20 cellular contexts compared by ENCODE assay signal in genomic region chr3:142098974-142099373, GRCh38. TPM values are rescaled to one million over a fixed set of nuclear protein-coding genes. Genes with fewer than 3 reads are reported as not detected.
A peak's percentile ranks its signal among the peaks of the same experiment; 100 is the strongest.
DNase-seq lines count a peak whose midpoint lies in the region; ATAC-seq and TF ChIP-seq lines count a peak whose summit lies in the region.
"Had no signal": no experiment of that assay in that cellular context is flagged by ENCODE, and none has a peak within 500 bp of the region (broad histone marks: within the 10 kb centered on the region; RNA-seq: fewer than 3 reads in every experiment).

No MANE protein-coding gene starts in this region.

- H3K27ac ChIP-seq in effector memory CD4-positive, alpha-beta T cell (ENCODE audit: insufficient read depth, low read length, poor library complexity, severe bottlenecking) = no peak overlapping the region
- H3K27ac ChIP-seq: neural progenitor cell, RWPE1, upper lobe of left lung had no signal

- no peaks in the 10 kb centered on the region for H3K9me3 Mint-ChIP-seq in activated T-cell treated with anti-CD3 and anti-CD28 coated beads, Interleukin-2, amount 50 U/mL, for 72 hours
- H3K9me3 Mint-ChIP-seq in stimulated activated naive B cell treated with anti-CD40 and anti-IgM and Interleukin-4, amounts not matched to agents 10 μg/mL and 1 μg/mL and 100 μg/mL, for 72 hours = no peaks in the 10 kb centered on the region
- H3K9me3 Mint-ChIP-seq: CD14-positive monocyte; neural progenitor cell; stimulated activated naive CD8-positive, alpha-beta T cell treated with anti-CD3 and anti-CD28 coated beads, Interleukin-15, Interleukin-2, amounts not matched to agents 100 ng/mL and 50 ng/mL, for 24 hours; WTC11 had no signal

- ATAC-seq in activated T-cell treated with anti-CD3 and anti-CD28 coated beads, Interleukin-2, amount 50 U/mL, for 72 hours (replicated peaks in 1 of 2) = peak; percentile 84 to 87
- ATAC-seq in stimulated activated naive B cell treated with anti-CD40 and anti-IgM and Interleukin-4, amounts not matched to agents 10 μg/mL and 1 μg/mL and 100 μg/mL, for 72 hours (replicated peaks) = peak; percentile 46 to 67
- ATAC-seq: left cardiac atrium, WTC11 had no signal

- H3K36me3 Mint-ChIP-seq in activated T-cell treated with anti-CD3 and anti-CD28 coated beads, Interleukin-2, amount 50 U/mL, for 72 hours (ENCODE audit: insufficient read depth in 2 of 2) = no peaks in the 10 kb centered on the region
- H3K36me3 Mint-ChIP-seq in stimulated activated naive B cell treated with anti-CD40 and anti-IgM and Interleukin-4, amounts not matched to agents 10 μg/mL and 1 μg/mL and 100 μg/mL, for 72 hours = no peaks in the 10 kb centered on the region
- H3K36me3 Mint-ChIP-seq: CD14-positive monocyte, WTC11 had no signal

- no peaks in the 10 kb centered on the region for H3K27me3 Mint-ChIP-seq in activated T-cell treated with anti-CD3 and anti-CD28 coated beads, Interleukin-2, amount 50 U/mL, for 72 hours (ENCODE audit: low read depth)
- H3K27me3 Mint-ChIP-seq in stimulated activated naive B cell treated with anti-CD40 and anti-IgM and Interleukin-4, amounts not matched to agents 10 μg/mL and 1 μg/mL and 100 μg/mL, for 72 hours = no peaks in the 10 kb centered on the region
- H3K27me3 Mint-ChIP-seq: stimulated activated naive CD8-positive, alpha-beta T cell treated with anti-CD3 and anti-CD28 coated beads, Interleukin-15, Interleukin-2, amounts not matched to agents 100 ng/mL and 50 ng/mL, for 24 hours had no signal

- H3K4me3 Mint-ChIP-seq in activated T-cell treated with anti-CD3 and anti-CD28 coated beads, Interleukin-2, amount 50 U/mL, for 72 hours = no peak overlapping the region
- no peak overlapping the region for H3K4me3 Mint-ChIP-seq in stimulated activated naive B cell treated with anti-CD40 and anti-IgM and Interleukin-4, amounts not matched to agents 10 μg/mL and 1 μg/mL and 100 μg/mL, for 72 hours
- H3K4me3 Mint-ChIP-seq: CD14-positive monocyte; neural progenitor cell; stimulated activated naive CD8-positive, alpha-beta T cell treated with anti-CD3 and anti-CD28 coated beads, Interleukin-15, Interleukin-2, amounts not matched to agents 100 ng/mL and 50 ng/mL, for 24 hours; WTC11 had no signal

- peaks cover 19% of the 10 kb centered on the region for H3K4me1 Mint-ChIP-seq in activated T-cell treated with anti-CD3 and anti-CD28 coated beads, Interleukin-2, amount 50 U/mL, for 72 hours (ENCODE audit: low read depth)
- H3K4me1 Mint-ChIP-seq in stimulated activated naive B cell treated with anti-CD40 and anti-IgM and Interleukin-4, amounts not matched to agents 10 μg/mL and 1 μg/mL and 100 μg/mL, for 72 hours = peaks cover 4 to 5% of the 10 kb centered on the region in 2 donors
- H3K4me1 Mint-ChIP-seq: neural progenitor cell, WTC11 had no signal

- DNase-seq in activated T-cell treated with anti-CD3 and anti-CD28 coated beads, Interleukin-2, amount 50 U/mL, for 72 hours = no peak
- no peak for DNase-seq in activated T-cell treated with anti-CD3 and anti-CD28 coated beads, Interleukin-2, amount 50 U/mL, for 1 hour
- peak; percentile 28 for DNase-seq in NB4 (ENCODE audit: low read depth)
- peak; percentile 5 for DNase-seq in amniotic epithelial cell (ENCODE audit: low read depth)
- no peak for DNase-seq in stimulated activated naive B cell treated with anti-CD40 and anti-IgM and Interleukin-4, amounts not matched to agents 10 μg/mL and 1 μg/mL and 100 μg/mL, for 72 hours
- no peak for DNase-seq in NCI-H345 treated with DMSO at 0.1 percent for 48 hours (lab: John Stamatoyannopoulos, UW; ENCODE audit: unreplicated experiment)
- DNase-seq in kidney glomerular epithelial cell (lab: John Stamatoyannopoulos, UW) = no peak
- no peak for DNase-seq in effector memory CD4-positive, alpha-beta T cell
- DNase-seq: activated effector memory CD4-positive, alpha-beta T cell treated with Interleukin-2 at 50 U/mL for 16 hours; amygdala; left cardiac atrium; NCI-H1105; NCI-H69; T-helper 1 cell; upper lobe of left lung had no signal

- H3K27me3 ChIP-seq in effector memory CD4-positive, alpha-beta T cell (replicated peaks; ENCODE audit: control insufficient read depth, insufficient read depth, low read length, poor library complexity, severe bottlenecking) = no peaks in the 10 kb centered on the region
- H3K27me3 ChIP-seq: neural progenitor cell, upper lobe of left lung had no signal

- H3K9me3 ChIP-seq in effector memory CD4-positive, alpha-beta T cell (ENCODE audit: control insufficient read depth, low read length) = no peaks in the 10 kb centered on the region
- H3K9me3 ChIP-seq: upper lobe of left lung had no signal

- TF ChIP-seq CTCF in NB4 (IDR thresholded peaks at IDR 0.05; ENCODE audit: low read depth, low read length) = no peak

- H3K4me3 ChIP-seq in NB4 (ENCODE audit: low read depth, low read length) = no peak overlapping the region
- no peak overlapping the region for H3K4me3 ChIP-seq in effector memory CD4-positive, alpha-beta T cell (ENCODE audit: insufficient read depth, low read depth, low read length, poor library complexity, severe bottlenecking)
- H3K4me3 ChIP-seq: neural progenitor cell, upper lobe of left lung had no signal

- TF ChIP-seq POLR2A in NB4 (IDR thresholded peaks at IDR 0.05; ENCODE audit: extremely low read depth, insufficient read length) = no peak

- H3K27ac Mint-ChIP-seq in activated T-cell treated with anti-CD3 and anti-CD28 coated beads, Interleukin-2, amount 50 U/mL, for 72 hours = no peak overlapping the region
- H3K27ac Mint-ChIP-seq in stimulated activated naive B cell treated with anti-CD40 and anti-IgM and Interleukin-4, amounts not matched to agents 10 μg/mL and 1 μg/mL and 100 μg/mL, for 72 hours = no peak overlapping the region
- H3K27ac Mint-ChIP-seq: neural progenitor cell; stimulated activated naive CD8-positive, alpha-beta T cell treated with anti-CD3 and anti-CD28 coated beads, Interleukin-15, Interleukin-2, amounts not matched to agents 100 ng/mL and 50 ng/mL, for 24 hours; WTC11 had no signal

- no peaks in the 10 kb centered on the region for H3K36me3 ChIP-seq in effector memory CD4-positive, alpha-beta T cell (ENCODE audit: control insufficient read depth, insufficient read depth, low read length)
- H3K36me3 ChIP-seq: neural progenitor cell, upper lobe of left lung had no signal

- H3K4me1 ChIP-seq in effector memory CD4-positive, alpha-beta T cell (ENCODE audit: control insufficient read depth, insufficient read depth, low read length, poor library complexity, severe bottlenecking) = no peaks in the 10 kb centered on the region
- H3K4me1 ChIP-seq: neural progenitor cell, upper lobe of left lung had no signal

RNA-seq across cellular contexts. Expression of gene TFDP2, which starts 50.4 kb away (rescaled TPM):
- total RNA-seq in activated T-cell treated with anti-CD3 and anti-CD28 coated beads, Interleukin-2, amount 50 U/mL, for 72 hours = 10 to 100 TPM; 52.6 to 55.8 TPM

Comparison
In these comparisons a context has a peak if more than half of its experiments do, and no peak if none do; other contexts are left out.
1. DNase-seq: peak in NB4 (single experiment) and amniotic epithelial cell (single experiment); none in activated T-cell treated with anti-CD3 and anti-CD28 coated beads, Interleukin-2, amount 50 U/mL, for 72 hours (0 of 2), activated T-cell treated with anti-CD3 and anti-CD28 coated beads, Interleukin-2, amount 50 U/mL, for 1 hour (single experiment), stimulated activated naive B cell treated with anti-CD40 and anti-IgM and Interleukin-4, amounts not matched to agents 10 μg/mL and 1 μg/mL and 100 μg/mL, for 72 hours (single experiment), NCI-H345 treated with DMSO at 0.1 percent for 48 hours (single experiment), kidney glomerular epithelial cell (single experiment) and effector memory CD4-positive, alpha-beta T cell (0 of 3).